Comparison of ENCODE assay signal across 8 cellular contexts in the genomic region with DNA sequence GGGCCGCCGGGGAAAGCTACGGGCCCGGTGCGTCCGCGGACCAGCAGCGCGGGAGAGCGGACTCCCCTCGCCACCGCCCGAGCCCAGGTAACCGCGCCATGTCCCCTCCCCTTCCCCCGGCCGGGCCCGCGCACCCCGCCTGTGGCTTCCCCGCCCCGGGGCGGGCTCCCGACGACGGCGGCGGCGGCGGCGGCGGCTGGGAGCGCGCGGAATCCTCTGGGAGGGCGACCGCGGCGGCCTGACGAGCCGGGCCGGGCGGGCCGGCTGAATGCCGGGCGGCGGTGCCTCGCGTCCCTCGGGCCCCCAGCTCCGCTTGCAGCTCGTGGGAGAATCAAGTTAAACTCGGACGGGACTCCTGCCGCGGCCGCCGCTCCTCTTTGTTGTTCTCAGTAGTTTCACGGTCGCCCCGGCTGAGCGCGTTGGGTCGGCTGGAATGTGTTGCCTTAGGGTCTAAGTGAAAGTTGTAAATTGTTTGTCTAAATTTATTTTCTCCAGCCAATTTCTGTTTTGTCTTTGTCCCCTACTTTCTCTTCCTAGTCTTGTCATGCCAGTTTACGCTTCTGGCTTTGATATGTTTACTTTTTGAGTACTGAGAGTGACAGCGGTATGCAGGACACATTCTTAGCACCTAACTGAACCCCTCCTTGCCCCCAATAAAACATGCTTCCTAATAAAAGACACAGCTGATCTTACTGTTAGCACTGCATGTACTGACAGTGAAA. TPM values are rescaled to one million over a fixed set of nuclear protein-coding genes. Genes with fewer than 3 reads are reported as not detected.
A peak's percentile ranks its signal among the peaks of the same experiment; 100 is the strongest.
DNase-seq lines count a peak whose midpoint lies in the region; ATAC-seq and TF ChIP-seq lines count a peak whose summit lies in the region.

No MANE protein-coding gene starts in this region.

- H3K9me2 ChIP-seq in OCI-LY7 (ENCODE audit: insufficient read depth, low read length), result no peaks in the 10 kb centered on the region

- H3K79me2 ChIP-seq in OCI-LY7 (ENCODE audit: insufficient read depth, low read depth, low read length), result peaks cover 65% of the 10 kb centered on the region

- no TSS peak for BruUV-seq in OCI-LY7 (replicated peaks; lab: Mats Ljungman, UMichigan)

- H2AFZ ChIP-seq in OCI-LY7 (ENCODE audit: low read length) (no peak overlapping the region), neuron (ENCODE audit: low read depth, low read length) (no peak overlapping the region)

- DNase-seq in OCI-LY7 (ENCODE audit: low spot score), result peak; percentile 55
- peak; percentile 64 for DNase-seq in activated gamma-delta T cell (lab: John Stamatoyannopoulos, UW)
- peak; percentile 50 for DNase-seq in foreskin melanocyte
- DNase-seq in stromal cell of bone marrow (ENCODE audit: low read depth), result peak; percentile 43

- CTCF ChIA-PET in OCI-LY7 (lab: Charles Lee; ENCODE audit: unreplicated experiment), result no interaction called here

- H3K4me3 ChIP-seq in OCI-LY7 (ENCODE audit: low read depth, low read length, poor library complexity, severe bottlenecking), result peak overlapping the region; percentile 87
- H3K4me3 ChIP-seq in neuron (ENCODE audit: low read length), result peak overlapping the region; percentile 85

- ATAC-seq in GM19324 (IDR thresholded peaks at IDR 0.05; ENCODE audit: low FRiP score, unreplicated experiment) (peak; percentile 64), HG03457 (IDR thresholded peaks at IDR 0.05; ENCODE audit: unreplicated experiment) (peak; percentile 38)

- H3K4me1 ChIP-seq in OCI-LY7 (ENCODE audit: insufficient read depth, low read length, poor library complexity, severe bottlenecking) (peaks cover 14% of the 10 kb centered on the region), neuron (ENCODE audit: insufficient read depth, low read length) (peaks cover 33% of the 10 kb centered on the region)

- intact Hi-C loops in OCI-LY7 (cut with micrococcal nuclease; ENCODE audit: unreplicated experiment), result loop anchor here (2.0 to 10.0 kb wide), 3 partner anchors 63 to 164 kb away; a partner anchor contains a TSS

- H3K9me3 ChIP-seq in OCI-LY7 (ENCODE audit: low read length) (no peaks in the 10 kb centered on the region), neuron (ENCODE audit: low read length) (peaks cover 10% of the 10 kb centered on the region)

- no peaks in the 10 kb centered on the region for H3K27me3 ChIP-seq in neuron (ENCODE audit: insufficient read depth, low read length)

- H3K4me2 ChIP-seq in OCI-LY7 (ENCODE audit: low read length), result peak overlapping the region; percentile 89

- TF ChIP-seq CTCF in C4-2B (conservative IDR thresholded peaks at IDR 0.05) (no peak), OCI-LY7 (conservative IDR thresholded peaks at IDR 0.05; ENCODE audit: low read length) (no peak)

- POLR2A ChIA-PET in OCI-LY7 (lab: Charles Lee), result interaction anchor here (0.7 to 1.8 kb wide), 5 partner anchors 10 to 60 kb away, joined by 3 to 5 read pairs (median 4); no protein-coding TSS in a partner anchor

- peak overlapping the region; percentile 95 for H3K27ac ChIP-seq in C4-2B
- peak overlapping the region; percentile 57 for H3K27ac ChIP-seq in OCI-LY7 (ENCODE audit: low read depth, low read length, poor library complexity, severe bottlenecking)

- H4K20me1 ChIP-seq in OCI-LY7 (ENCODE audit: insufficient read depth, low read length), result peaks cover 20% of the 10 kb centered on the region

- H3K36me3 ChIP-seq in OCI-LY7 (ENCODE audit: insufficient read depth, low read length) (peaks cover 16% of the 10 kb centered on the region), neuron (ENCODE audit: insufficient read depth, low read length) (peaks cover 29% of the 10 kb centered on the region)

RNA-seq across cellular contexts. Expression of a gene that starts 0.7 kb away (rescaled TPM):
- total RNA-seq in OCI-LY7 (2014; rRNA removed; shearing (Covaris generic)), result 28.1 and 44.7 TPM in 2 replicates
- total RNA-seq in OCI-LY7 (2022), result 47.1 and 47.6 TPM in 2 replicates

Comparison
In these comparisons a context has a peak if more than half of its experiments do, and no peak if none do; other contexts are left out.
1. Peak in every context shown above with its lines: DNase-seq, ATAC-seq, H3K4me3 ChIP-seq and H3K27ac ChIP-seq.